ENCODE assay signal across 8 cellular contexts in genomic region chr6:73452107-73452461, GRCh38. TPM values are rescaled to one million over a fixed set of nuclear protein-coding genes. Genes with fewer than 3 reads are reported as not detected.
DNase-seq lines count a peak whose midpoint lies in the region; ATAC-seq and TF ChIP-seq lines count a peak whose summit lies in the region.

Gene CGAS (minus strand): TSS chr6:73452297. CDS start chr6:73452181, 116 bp downstream.

- peak within 1 kb of the TSS; percentile 88 for H3K9ac ChIP-seq in Karpas-422 (ENCODE audit: low read length)

- DNase-seq in DMS79 treated with DMSO at 0.1 percent for 48 hours (lab: John Stamatoyannopoulos, UW) (peak; percentile 57), Karpas-422 (peak; percentile 85), dorsolateral prefrontal cortex (peak in 9 of 10 donors; percentile 17 to 57 (median 47)), lung microvascular endothelial cell (ENCODE audit: low read depth in 2 of 2) (peak; percentile 13 to 69), SHP77 treated with DMSO at 0.1 percent for 48 hours (lab: John Stamatoyannopoulos, UW) (no peak)
- peak; percentile 72 for DNase-seq in activated CD4-positive, alpha-beta T cell treated with anti-CD3 and anti-CD28 coated beads, Interleukin-2, amount 50 U/mL, for 1 hour
- peak; percentile 58 for DNase-seq in stimulated activated CD8-positive, alpha-beta memory T cell treated with anti-CD3 and anti-CD28 coated beads, Interleukin-12 subunit alpha, Interleukin-12 subunit beta, amount 100 ng/mL, for 4 hours (ENCODE audit: low read depth)

- H3K4me1 ChIP-seq in Karpas-422 (ENCODE audit: low read length), result peaks cover 29% of the 10 kb centered on the region

- peaks cover 57% of the 10 kb centered on the region for H3K79me2 ChIP-seq in Karpas-422 (ENCODE audit: low read length)

- no peaks in the 10 kb centered on the region for H3K27me3 ChIP-seq in Karpas-422 (ENCODE audit: low read length)
- H3K27me3 ChIP-seq in dorsolateral prefrontal cortex, result peaks cover 0 to 21% (median 0%) of the 10 kb centered on the region in 45 donors

- H4K20me1 ChIP-seq in Karpas-422 (ENCODE audit: insufficient read depth, low read depth, low read length), result no peaks in the 10 kb centered on the region

- peak within 1 kb of the TSS; percentile 89 for H2AFZ ChIP-seq in Karpas-422 (ENCODE audit: low read length)

- H3K27ac ChIP-seq in Karpas-422 (ENCODE audit: low read length) (peak within 1 kb of the TSS; percentile 83), dorsolateral prefrontal cortex (peak within 1 kb of the TSS in 57 of 59 donors; percentile 18 to 90 (median 76))

- intact Hi-C loops in dorsolateral prefrontal cortex (cut with DNase I), result no loop called here

- H3K9me3 ChIP-seq in Karpas-422 (ENCODE audit: low read length), result no peaks in the 10 kb centered on the region

- H3K36me3 ChIP-seq in Karpas-422 (ENCODE audit: insufficient read depth, low read length), result peaks cover 11% of the 10 kb centered on the region; the same call in 1 of the 2 replicates

- ATAC-seq in GM21576 (IDR thresholded peaks at IDR 0.05; ENCODE audit: unreplicated experiment), result peak; percentile 64

- H3K9me2 ChIP-seq in Karpas-422 (replicated peaks; ENCODE audit: insufficient read depth, low read length), result no peaks in the 10 kb centered on the region

- peak within 1 kb of the TSS; percentile 95 for H3K4me2 ChIP-seq in Karpas-422 (ENCODE audit: low read depth, low read length, poor library complexity, severe bottlenecking)

- H3K4me3 ChIP-seq in Karpas-422 (ENCODE audit: low read length) (peak within 1 kb of the TSS; percentile 81), dorsolateral prefrontal cortex (peak within 1 kb of the TSS; percentile 40 to 81 (median 68))

- no peak for TF ChIP-seq CTCF in dorsolateral prefrontal cortex (IDR thresholded peaks at IDR 0.05 in 54 of 56, conservative IDR thresholded peaks at IDR 0.05 in 2 of 56; ENCODE audit: low read depth in 1 of 56, partially characterized antibody in 56 of 56)

RNA-seq across cellular contexts. Expression of gene CGAS, which starts in this region (rescaled TPM):
- total RNA-seq in Karpas-422 (2014; rRNA removed; shearing (Covaris generic); ENCODE audit: low replicate concordance), result 10.7 and 12.8 TPM in 2 replicates
- total RNA-seq in dorsolateral prefrontal cortex, result 1 to 10 TPM in 111 of 120 experiments, under 1 TPM in 9; 0.48 to 6.7 (median 1.7) TPM
- total RNA-seq in lung microvascular endothelial cell, result 0.60 and 1.5 TPM in 2 replicates
